Comparison of ENCODE assay signal across 32 cellular contexts in genomic region chr16:270381-271255, GRCh38. TPM values are rescaled to one million over a fixed set of nuclear protein-coding genes. Genes with fewer than 3 reads are reported as not detected.
"Had no signal": no experiment of that assay in that cellular context is flagged by ENCODE, and none has a peak within 500 bp of the region (broad histone marks: within the 10 kb centered on the region; RNA-seq: fewer than 3 reads in every experiment).

No MANE protein-coding gene starts in this region.

- H3K9me3 ChIP-seq: adrenal gland, MG63 had no signal

- ATAC-seq: activated CD8-positive, alpha-beta T cell treated with anti-CD3 and anti-CD28 coated beads for 36 hours; activated naive CD4-positive, alpha-beta T cell treated with anti-CD3 and anti-CD28 coated beads, Interleukin-2, amount 50 U/mL, for 72 hours; activated T-cell treated with anti-CD3 and anti-CD28 coated beads, Interleukin-2, amount 50 U/mL, for 4 hours; Panc1 had no signal

- H3K27ac ChIP-seq: adrenal gland, WERI-Rb-1 had no signal

- H3K36me3 ChIP-seq: adrenal gland, MG63, WERI-Rb-1 had no signal

- DNase-seq: activated CD4-positive, alpha-beta T cell treated with anti-CD3 and anti-CD28 coated beads for 1 hour; activated CD4-positive, alpha-beta T cell treated with anti-CD3 and anti-CD28 coated beads, Interleukin-2, amount 10 ng/mL, durations not matched to agents 24 days and 14 days; activated CD4-positive, alpha-beta T cell treated with anti-CD3 and anti-CD28 coated beads, Interleukin-2, amount 50 U/mL, for 4 hours; activated CD4-positive, CD25-positive, alpha-beta regulatory T cell; activated CD8-positive, alpha-beta T cell treated with anti-CD3 and anti-CD28 coated beads for 36 hours; activated gamma-delta T cell treated with Interleukin-2 at 50 U/mL for 16 hours; activated naive CD4-positive, alpha-beta T cell treated with anti-CD3 and anti-CD28 coated beads for 36 hours; activated T-cell treated with anti-CD3 and anti-CD28 coated beads for 4 hours; activated T-cell treated with anti-CD3 and anti-CD28 coated beads, Interleukin-2, amount 50 U/mL, for 4 hours; adrenal gland; central memory CD4-positive, alpha-beta T cell; Kasumi-1; KG1; MG63; NCI-H1092; NCI-H1436 treated with DMSO at 0.1 percent for 48 hours; NCI-H1694 treated with DMSO at 0.1 percent for 48 hours; NCI-H2029; NCI-H345; NCI-H524 treated with DMSO at 0.1 percent for 48 hours; SW 1271; T-helper 1 cell; T1000; WERI-Rb-1 had no signal

- H3K27me3 ChIP-seq: MG63 had no signal

- H3K4me3 ChIP-seq: adrenal gland, MG63 had no signal

- FAIRE-seq: astrocyte, bronchial epithelial cell had no signal

RNA-seq across cellular contexts. Expression of gene RGS11, which starts 5.1 kb away (rescaled TPM):
- total RNA-seq: activated CD8-positive, alpha-beta T cell treated with anti-CD3 and anti-CD28 coated beads for 36 hours; bronchial epithelial cell; RPMI7951 had no signal

RNA-seq across cellular contexts. Expression of gene ARHGDIG, which starts 9.8 kb away (rescaled TPM):
- total RNA-seq: activated CD4-positive, alpha-beta T cell treated with anti-CD3 and anti-CD28 coated beads, Interleukin-2, amount 10 ng/mL, durations not matched to agents 24 days and 14 days; activated CD8-positive, alpha-beta memory T cell treated with anti-CD3 and anti-CD28 coated beads for 36 hours; activated CD8-positive, alpha-beta T cell treated with anti-CD3 and anti-CD28 coated beads for 36 hours; activated naive CD4-positive, alpha-beta T cell treated with anti-CD3 and anti-CD28 coated beads for 36 hours; activated naive CD4-positive, alpha-beta T cell treated with anti-CD3 and anti-CD28 coated beads, Interleukin-2, amount 50 U/mL, for 72 hours; activated T-cell treated with anti-CD3 and anti-CD28 coated beads, Interleukin-2, amount 50 U/mL, for 4 hours; activated T-helper 1 cell treated with anti-CD3 and anti-CD28 coated beads, Interleukin-12 subunit alpha, Interleukin-12 subunit beta, Interleukin-2, Interleukin-4 antibody, amounts not matched to agents 30 ng/mL and 10 ng/mL and 1 ng/mL, durations not matched to agents 14 hours and 24 hours and 36 hours; bronchial epithelial cell; RPMI7951; T-helper 2 cell treated with Interferon-gamma antibody and Interleukin-4, amounts not matched to agents 100 ng/mL and 5 ng/mL, for 36 hours had no signal

RNA-seq across cellular contexts. Expression of gene PDIA2, which starts 12.3 kb away (rescaled TPM):
- total RNA-seq: activated CD4-positive, alpha-beta T cell treated with anti-CD3 and anti-CD28 coated beads, Interleukin-2, amount 10 ng/mL, durations not matched to agents 24 days and 14 days; activated CD8-positive, alpha-beta memory T cell treated with anti-CD3 and anti-CD28 coated beads for 36 hours; activated CD8-positive, alpha-beta T cell treated with anti-CD3 and anti-CD28 coated beads for 36 hours; activated naive CD4-positive, alpha-beta T cell treated with anti-CD3 and anti-CD28 coated beads for 36 hours; activated naive CD4-positive, alpha-beta T cell treated with anti-CD3 and anti-CD28 coated beads, Interleukin-2, amount 50 U/mL, for 72 hours; activated T-cell treated with anti-CD3 and anti-CD28 coated beads, Interleukin-2, amount 50 U/mL, for 4 hours; activated T-helper 1 cell treated with anti-CD3 and anti-CD28 coated beads, Interleukin-12 subunit alpha, Interleukin-12 subunit beta, Interleukin-2, Interleukin-4 antibody, amounts not matched to agents 30 ng/mL and 10 ng/mL and 1 ng/mL, durations not matched to agents 14 hours and 24 hours and 36 hours; bronchial epithelial cell; T-helper 2 cell treated with Interferon-gamma antibody and Interleukin-4, amounts not matched to agents 100 ng/mL and 5 ng/mL, for 36 hours had no signal
